In genomic region chrX:120468479-120468824, GRCh38 we compare ENCODE assay signal across 8 cellular contexts. TPM values are rescaled to one million over a fixed set of nuclear protein-coding genes. Genes with fewer than 3 reads are reported as not detected.
DNase-seq lines count a peak whose midpoint lies in the region; TF ChIP-seq lines count a peak whose summit lies in the region.

No MANE protein-coding gene starts in this region.

- no peaks in the 10 kb centered on the region for H3K36me3 Mint-ChIP-seq in MCF 10A (ENCODE audit: insufficient read depth, unreplicated experiment)
- H3K36me3 Mint-ChIP-seq in mesothelial cell of epicardium = no peaks in the 10 kb centered on the region

- TF ChIP-seq CTCF in right atrium auricular region (IDR thresholded peaks at IDR 0.05) (no peak), MCF 10A (IDR thresholded peaks at IDR 0.05; ENCODE audit: unreplicated experiment) (no peak), mesothelial cell of epicardium (IDR thresholded peaks at IDR 0.05; ENCODE audit: unreplicated experiment) (no peak), vagina (IDR thresholded peaks at IDR 0.05) (no peak)

- H3K4me3 ChIP-seq in right atrium auricular region = peak overlapping the region; percentile 61 to 82
- peak overlapping the region; percentile 63 to 67 for H3K4me3 ChIP-seq in vagina

- H3K27ac Mint-ChIP-seq in MCF 10A (ENCODE audit: low read depth, unreplicated experiment) (peak overlapping the region; percentile 83), mesothelial cell of epicardium (peak overlapping the region; percentile 96)

- DNase-seq in right atrium auricular region (ENCODE audit: low spot score) (no peak), cardiac septum (ENCODE audit: low spot score) (no peak), MCF 10A (ENCODE audit: unreplicated experiment) (no peak), mesothelial cell of epicardium (ENCODE audit: low spot score in 2 of 2, unreplicated experiment in 2 of 2) (no peak), vagina (ENCODE audit: extremely low spot score in 2 of 2) (no peak), OCI-M2 (lab: John Stamatoyannopoulos, UW; ENCODE audit: unreplicated experiment) (no peak), NCI-H2171 (lab: John Stamatoyannopoulos, UW) (no peak)
- no peak for DNase-seq in stimulated activated CD4-positive, alpha-beta T cell treated with anti-CD3 and anti-CD28 coated beads, Interleukin-4, amount 100 ng/mL, for 24 hours

- H3K9me3 ChIP-seq in right atrium auricular region = no peaks in the 10 kb centered on the region
- no peaks in the 10 kb centered on the region for H3K9me3 ChIP-seq in vagina

- CTCF ChIA-PET in MCF 10A (lab: Yijun Ruan, JAX) = interaction anchor here (1.2 to 1.8 kb wide), 2 partner anchors 12 to 17 kb away, joined by 4 read pairs; no protein-coding TSS in a partner anchor

- no peak for TF ChIP-seq POLR2A in vagina (IDR thresholded peaks at IDR 0.05)

- intact Hi-C loops in cardiac septum (cut with DNase I) = no loop called here
- intact Hi-C loops in MCF 10A (cut with micrococcal nuclease) = loop anchor here (10.0 kb wide), 1 partner anchor 224 kb away; no protein-coding TSS in a partner anchor
- intact Hi-C loops in vagina (cut with DNase I) = no loop called here

- H3K27me3 ChIP-seq in right atrium auricular region = no peaks in the 10 kb centered on the region
- H3K27me3 ChIP-seq in vagina = no peaks in the 10 kb centered on the region

- H3K4me1 Mint-ChIP-seq in MCF 10A (ENCODE audit: insufficient read depth, unreplicated experiment) (peaks cover 23% of the 10 kb centered on the region), mesothelial cell of epicardium (peaks cover 10% of the 10 kb centered on the region)

- H3K27ac ChIP-seq in right atrium auricular region (peak overlapping the region; percentile 85 to 92), vagina (peak overlapping the region; percentile 88)

- H3K4me3 Mint-ChIP-seq in MCF 10A (ENCODE audit: unreplicated experiment) (peak overlapping the region; percentile 85), mesothelial cell of epicardium (peak overlapping the region; percentile 83)

- peaks cover 0 to 12% of the 10 kb centered on the region in 2 donors for H3K4me1 ChIP-seq in right atrium auricular region
- H3K4me1 ChIP-seq in vagina = peaks cover 18% of the 10 kb centered on the region

- BruUV-seq in MCF 10A (replicated peaks; lab: Mats Ljungman, UMichigan) = no TSS peak

- no peaks in the 10 kb centered on the region for H3K27me3 Mint-ChIP-seq in MCF 10A (ENCODE audit: insufficient read depth, unreplicated experiment)
- H3K27me3 Mint-ChIP-seq in mesothelial cell of epicardium (ENCODE audit: low read depth) = no peaks in the 10 kb centered on the region

- no peaks in the 10 kb centered on the region for H3K36me3 ChIP-seq in right atrium auricular region
- H3K36me3 ChIP-seq in vagina = no peaks in the 10 kb centered on the region

- POLR2A ChIA-PET in MCF 10A (lab: Yijun Ruan, JAX) = interaction anchor here (0.5 to 4.6 kb wide), 13 partner anchors 11 to 217 kb away, joined by 3 to 66 read pairs (median 4); partner anchors contain the start of genes CUL4B and MCTS1

- H3K9me3 Mint-ChIP-seq in MCF 10A (ENCODE audit: unreplicated experiment) (no peaks in the 10 kb centered on the region), mesothelial cell of epicardium (peaks cover 16% of the 10 kb centered on the region)

RNA-seq across cellular contexts. Expression of gene LAMP2, which starts 0.6 kb away (rescaled TPM):
- total RNA-seq in right atrium auricular region (10 to 100 TPM; 65.0 to 77.2 TPM), cardiac septum (62.1 TPM), MCF 10A (2022) (67.0 and 74.8 TPM in 2 replicates), mesothelial cell of epicardium (74.1 to 77.7 TPM (median 76.3 TPM) in 3 replicates), vagina (106 TPM)
